ENCODE assay signal across 11 cellular contexts in genomic region chr22:24383061-24383460, GRCh38.
"Had no signal": no experiment of that assay in that cellular context is flagged by ENCODE, and none has a peak within 500 bp of the region (broad histone marks: within the 10 kb centered on the region; RNA-seq: fewer than 3 reads in every experiment).

No MANE protein-coding gene starts in this region.

- H3K9me3 ChIP-seq: HAP-1 had no signal

- H3K27ac ChIP-seq: GM23248 had no signal

- H3K4me2 ChIP-seq: GM23338 had no signal

- H3K9ac ChIP-seq: GM23248 had no signal

- H2AFZ ChIP-seq: GM23248, GM23338 had no signal

- FAIRE-seq: H1, H54 had no signal

- H3K4me3 ChIP-seq: GM23248, GM23338, HAP-1 had no signal

- H3K4me1 Mint-ChIP-seq: GM23338, H9 had no signal

- H3K27ac Mint-ChIP-seq: GM23338, H9, HFFc6 had no signal

- DNase-seq: GM23248, GOT3, H7, H9, HCEC 1CT, HFFc6 had no signal

- ATAC-seq: GM23338, HCT116 had no signal

- H3K4me1 ChIP-seq: HAP-1 had no signal

- H3K4me3 Mint-ChIP-seq: GM23338, H9, HFFc6 had no signal

- H3K9me3 Mint-ChIP-seq: GM23338, H9, HFFc6 had no signal
